In genomic region chr1:172532700-172533510, GRCh38 we compare ENCODE assay signal across 1 cellular context.
TF ChIP-seq lines count a peak whose summit lies in the region.

TSS of gene SUCO (plus strand) at chr1:172533150. CDS start at chr1:172533436, 286 bp downstream.

TF ChIP-seq in HepG2, 621 proteins besides CTCF, POLR2A, EP300 and RAD21 (continued from another document and continues in another):
- TF ChIP-seq ZNF609 (CRISPR knock-in tag; IDR thresholded peaks at IDR 0.05; ENCODE audit: borderline replicate concordance) (no peak; the same call in 1 of the 2 replicates), SRY (CRISPR knock-in tag; IDR thresholded peaks at IDR 0.05) (no peak; the same call in 1 of the 2 replicates), ZNF598 (CRISPR knock-in tag; IDR thresholded peaks at IDR 0.05; ENCODE audit: borderline replicate concordance) (no peak), SUZ12 (IDR thresholded peaks at IDR 0.05; ENCODE audit: low read depth, low read length) (peak; percentile 69), HOXA9 (CRISPR knock-in tag; IDR thresholded peaks at IDR 0.05; ENCODE audit: borderline replicate concordance) (no peak), NFYB (CRISPR knock-in tag; IDR thresholded peaks at IDR 0.05) (peak; percentile 80), CCAR2 (optimal IDR thresholded peaks at IDR 0.05; ENCODE audit: low read depth, low read length) (no peak), TERF1 (CRISPR knock-in tag; IDR thresholded peaks at IDR 0.05) (no peak), ZBTB40 (IDR thresholded peaks at IDR 0.05) (no peak), ZBTB40 (CRISPR knock-in tag; IDR thresholded peaks at IDR 0.05) (peak; percentile 52; the same call in 1 of the 2 replicates), GTF3A (CRISPR knock-in tag; conservative IDR thresholded peaks at IDR 0.05) (no peak), ZNF414 (CRISPR knock-in tag; IDR thresholded peaks at IDR 0.05) (no peak), ZNF746 (CRISPR knock-in tag; IDR thresholded peaks at IDR 0.05) (peak; percentile 81), PLRG1 (conservative IDR thresholded peaks at IDR 0.05) (no peak), ARID5B (CRISPR knock-in tag; IDR thresholded peaks at IDR 0.05) (peak; percentile 64; the same call in 1 of the 2 replicates), CC2D1A (CRISPR knock-in tag; IDR thresholded peaks at IDR 0.05) (0 out of 2 replicates have a peak, but pooled peaks have one; percentile 51), ZNF567 (CRISPR knock-in tag; IDR thresholded peaks at IDR 0.05; ENCODE audit: borderline replicate concordance) (peak; percentile 45; the same call in 1 of the 2 replicates), ZFP1 (CRISPR knock-in tag; IDR thresholded peaks at IDR 0.05) (no peak), ZEB1 (IDR thresholded peaks at IDR 0.05; ENCODE audit: insufficient replicate concordance, low read depth) (no peak), CBFB (CRISPR knock-in tag; IDR thresholded peaks at IDR 0.05) (no peak; the same call in 1 of the 2 replicates), JUNB (CRISPR knock-in tag; IDR thresholded peaks at IDR 0.05; ENCODE audit: borderline replicate concordance) (no peak), PAF1 (CRISPR knock-in tag; IDR thresholded peaks at IDR 0.05) (no peak), HINFP (CRISPR knock-in tag; IDR thresholded peaks at IDR 0.05; ENCODE audit: low read depth) (no peak), MED8 (CRISPR knock-in tag; IDR thresholded peaks at IDR 0.05; ENCODE audit: insufficient replicate concordance) (peak; percentile 4), ZNF253 (CRISPR knock-in tag; IDR thresholded peaks at IDR 0.05; ENCODE audit: borderline replicate concordance) (no peak), MBNL3 (CRISPR knock-in tag; conservative IDR thresholded peaks at IDR 0.05) (no peak), RORA (CRISPR knock-in tag; IDR thresholded peaks at IDR 0.05) (no peak), SRSF1 (optimal IDR thresholded peaks at IDR 0.05; ENCODE audit: low read depth, low read length) (no peak), ZNF556 (CRISPR knock-in tag; IDR thresholded peaks at IDR 0.05; ENCODE audit: borderline replicate concordance) (peak; percentile 46; the same call in 1 of the 2 replicates), GATAD1 (CRISPR knock-in tag; IDR thresholded peaks at IDR 0.05) (peak; percentile 68; the same call in 1 of the 2 replicates), ZNF263 (CRISPR knock-in tag; IDR thresholded peaks at IDR 0.05) (0 out of 2 replicates have a peak, but pooled peaks have one; percentile 10), ZNF550 (CRISPR knock-in tag; IDR thresholded peaks at IDR 0.05; ENCODE audit: borderline replicate concordance) (no peak), NR1H2 (CRISPR knock-in tag; IDR thresholded peaks at IDR 0.05; ENCODE audit: borderline replicate concordance, low read depth) (no peak), NFKBIZ (CRISPR knock-in tag; IDR thresholded peaks at IDR 0.05) (no peak), MEIS1 (CRISPR knock-in tag; IDR thresholded peaks at IDR 0.05; ENCODE audit: borderline replicate concordance) (no peak), ZSCAN22 (CRISPR knock-in tag; IDR thresholded peaks at IDR 0.05) (no peak), GATAD2A (CRISPR knock-in tag; IDR thresholded peaks at IDR 0.05) (no peak), GRHL1 (CRISPR knock-in tag; conservative IDR thresholded peaks at IDR 0.05) (no peak)
